Comparison of ENCODE assay signal across 1 cellular context in the genomic region with DNA sequence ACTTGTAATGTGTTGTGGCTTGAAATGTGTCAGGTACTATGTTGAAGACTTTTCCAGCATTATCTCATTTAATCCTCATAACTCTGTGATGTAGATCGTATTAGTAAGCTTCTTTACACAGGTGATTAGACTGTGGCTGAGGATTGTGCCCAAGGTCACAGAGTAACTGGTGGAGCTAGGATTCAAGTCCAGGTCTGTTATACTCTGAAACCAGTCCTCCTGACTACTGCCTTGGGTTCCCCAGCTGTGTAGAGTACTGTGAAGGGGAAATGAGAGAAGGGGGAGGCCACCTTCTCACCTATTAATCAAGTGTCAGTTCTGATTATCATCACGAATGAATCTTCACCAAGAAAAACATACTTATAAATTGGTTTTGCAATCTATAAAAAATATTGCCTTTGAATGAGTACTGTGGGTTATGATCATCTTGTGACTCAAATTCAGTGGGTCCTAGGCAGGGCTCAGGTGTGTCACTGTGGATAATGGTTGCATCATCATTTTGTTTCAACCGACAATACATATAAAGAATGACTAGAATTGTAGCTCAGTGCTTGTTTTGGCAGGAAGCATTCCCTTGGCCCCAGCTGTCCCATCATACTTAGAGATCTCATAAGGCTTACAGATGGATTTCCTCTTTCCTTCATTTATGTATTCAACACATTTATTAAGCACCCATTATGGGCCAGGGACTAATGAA.
TF ChIP-seq lines count a peak whose summit lies in the region.

No MANE protein-coding gene starts in this region.

TF ChIP-seq in SK-N-SH treated with all-trans-retinoic acid at 6 μM for 48 hours, 23 proteins besides CTCF, POLR2A, EP300 and RAD21 (continued from another document):
- TF ChIP-seq, protein P1, sequence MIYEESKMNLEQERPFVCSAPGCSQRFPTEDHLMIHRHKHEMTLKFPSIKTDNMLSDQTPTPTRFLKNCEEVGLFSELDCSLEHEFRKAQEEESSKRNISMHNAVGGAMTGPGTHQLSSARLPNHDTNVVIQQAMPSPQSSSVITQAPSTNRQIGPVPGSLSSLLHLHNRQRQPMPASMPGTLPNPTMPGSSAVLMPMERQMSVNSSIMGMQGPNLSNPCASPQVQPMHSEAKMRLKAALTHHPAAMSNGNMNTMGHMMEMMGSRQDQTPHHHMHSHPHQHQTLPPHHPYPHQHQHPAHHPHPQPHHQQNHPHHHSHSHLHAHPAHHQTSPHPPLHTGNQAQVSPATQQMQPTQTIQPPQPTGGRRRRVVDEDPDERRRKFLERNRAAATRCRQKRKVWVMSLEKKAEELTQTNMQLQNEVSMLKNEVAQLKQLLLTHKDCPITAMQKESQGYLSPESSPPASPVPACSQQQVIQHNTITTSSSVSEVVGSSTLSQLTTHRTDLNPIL (CRISPR knock-in tag; IDR thresholded peaks at IDR 0.05; ENCODE audit: low read depth), result no peak
- TF ChIP-seq ISL1 (CRISPR knock-in tag; IDR thresholded peaks at IDR 0.05), result no peak
- TF ChIP-seq, protein P2, sequence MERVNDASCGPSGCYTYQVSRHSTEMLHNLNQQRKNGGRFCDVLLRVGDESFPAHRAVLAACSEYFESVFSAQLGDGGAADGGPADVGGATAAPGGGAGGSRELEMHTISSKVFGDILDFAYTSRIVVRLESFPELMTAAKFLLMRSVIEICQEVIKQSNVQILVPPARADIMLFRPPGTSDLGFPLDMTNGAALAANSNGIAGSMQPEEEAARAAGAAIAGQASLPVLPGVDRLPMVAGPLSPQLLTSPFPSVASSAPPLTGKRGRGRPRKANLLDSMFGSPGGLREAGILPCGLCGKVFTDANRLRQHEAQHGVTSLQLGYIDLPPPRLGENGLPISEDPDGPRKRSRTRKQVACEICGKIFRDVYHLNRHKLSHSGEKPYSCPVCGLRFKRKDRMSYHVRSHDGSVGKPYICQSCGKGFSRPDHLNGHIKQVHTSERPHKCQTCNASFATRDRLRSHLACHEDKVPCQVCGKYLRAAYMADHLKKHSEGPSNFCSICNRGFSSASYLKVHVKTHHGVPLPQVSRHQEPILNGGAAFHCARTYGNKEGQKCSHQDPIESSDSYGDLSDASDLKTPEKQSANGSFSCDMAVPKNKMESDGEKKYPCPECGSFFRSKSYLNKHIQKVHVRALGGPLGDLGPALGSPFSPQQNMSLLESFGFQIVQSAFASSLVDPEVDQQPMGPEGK (CRISPR knock-in tag; IDR thresholded peaks at IDR 0.05; ENCODE audit: borderline replicate concordance), result no peak
- TF ChIP-seq GLIS3 (CRISPR knock-in tag; IDR thresholded peaks at IDR 0.05), result no peak
- no peak for TF ChIP-seq ZC3H10 (CRISPR knock-in tag; IDR thresholded peaks at IDR 0.05)
- no peak for TF ChIP-seq TCF4 (CRISPR knock-in tag; IDR thresholded peaks at IDR 0.05; ENCODE audit: borderline replicate concordance)
- TF ChIP-seq ZFP3 (CRISPR knock-in tag; IDR thresholded peaks at IDR 0.05), result no peak
- no peak for TF ChIP-seq ZFP30 (CRISPR knock-in tag; IDR thresholded peaks at IDR 0.05)
- no peak for TF ChIP-seq ARNTL (CRISPR knock-in tag; IDR thresholded peaks at IDR 0.05; ENCODE audit: borderline replicate concordance, low read depth)
- TF ChIP-seq CSDC2 (CRISPR knock-in tag; IDR thresholded peaks at IDR 0.05), result no peak
